9 cellular contexts compared by ENCODE assay signal in the genomic region with DNA sequence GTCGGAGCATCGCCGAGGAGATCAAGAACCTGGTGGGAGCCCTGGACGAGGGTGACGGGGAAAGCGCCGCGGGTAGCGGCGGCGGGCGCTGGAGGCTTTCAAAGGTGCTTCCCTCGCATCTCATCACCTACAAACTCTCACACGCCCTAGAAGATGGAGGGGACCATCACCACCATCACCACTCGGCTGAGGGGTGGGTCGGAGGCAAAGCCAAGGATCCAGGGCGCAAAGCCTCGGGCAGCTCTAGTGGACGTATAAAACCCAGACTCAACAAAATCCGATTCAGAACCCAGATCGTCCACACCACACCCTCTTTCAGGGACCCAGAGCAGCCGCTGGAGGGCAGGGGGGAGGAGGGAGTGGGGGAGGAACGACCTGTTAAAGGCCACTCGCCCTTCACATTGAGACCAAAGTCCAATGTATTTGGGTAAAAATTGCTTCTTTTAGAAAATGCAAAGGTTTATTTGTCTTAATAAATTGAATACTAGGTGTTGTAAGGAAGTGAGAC. TPM values are rescaled to one million over a fixed set of nuclear protein-coding genes. Genes with fewer than 3 reads are reported as not detected.
DNase-seq lines count a peak whose midpoint lies in the region; ATAC-seq and TF ChIP-seq lines count a peak whose summit lies in the region.
"Had no signal": no experiment of that assay in that cellular context is flagged by ENCODE, and none has a peak within 500 bp of the region (broad histone marks: within the 10 kb centered on the region; RNA-seq: fewer than 3 reads in every experiment).

No MANE protein-coding gene starts in this region.

- H3K9me3 Mint-ChIP-seq in CD14-positive monocyte, result peaks cover 0 to 20% (median 11%) of the 10 kb centered on the region in 7 donors

- no peak for TF ChIP-seq EP300 in neural cell (conservative IDR thresholded peaks at IDR 0.05; ENCODE audit: poor library complexity, severe bottlenecking)

- H3F3A ChIP-seq in neural cell (ENCODE audit: insufficient read depth, low read length, poor library complexity, severe bottlenecking), result no peaks in the 10 kb centered on the region

- H3K36me3 Mint-ChIP-seq in CD14-positive monocyte, result peaks cover 9 to 11% of the 10 kb centered on the region in 2 donors

- TF ChIP-seq RAD21 in neural cell (conservative IDR thresholded peaks at IDR 0.05), result no peak

- peaks cover 0 to 23% (median 0%) of the 10 kb centered on the region in 4 donors for H3K27me3 ChIP-seq in esophagus squamous epithelium
- peaks cover 6% of the 10 kb centered on the region for H3K27me3 ChIP-seq in neural cell (ENCODE audit: insufficient read depth, low read depth, low read length)
- no peaks in the 10 kb centered on the region for H3K27me3 ChIP-seq in WERI-Rb-1 (ENCODE audit: insufficient read depth, low read depth, severe bottlenecking)

- TF ChIP-seq CTCF in CD14-positive monocyte (IDR thresholded peaks at IDR 0.05) (no peak), esophagus squamous epithelium (IDR thresholded peaks at IDR 0.05) (peak in 2 of 6 experiments; percentile 27 to 50), neural cell (IDR thresholded peaks at IDR 0.05; ENCODE audit: poor library complexity, severe bottlenecking) (no peak), WERI-Rb-1 (IDR thresholded peaks at IDR 0.05; ENCODE audit: low read depth, low read length) (no peak)

- no peaks in the 10 kb centered on the region for H4K20me1 ChIP-seq in neural cell (ENCODE audit: insufficient read depth)

- WGBS in esophagus squamous epithelium, 2 donors, result 29 to 39% methylated on average over 12 to 13 of the region's 24 CpGs

- H3K4me1 Mint-ChIP-seq in CD14-positive monocyte, result peaks cover 24% of the 10 kb centered on the region

- H3K27ac ChIP-seq in esophagus squamous epithelium, result peak overlapping the region; percentile 97 to 100 (median 100)
- H3K27ac ChIP-seq in neural cell (ENCODE audit: low read length), result no peak overlapping the region
- H3K27ac ChIP-seq in WERI-Rb-1, result no peak overlapping the region

- H2AFZ ChIP-seq in neural cell (ENCODE audit: low read depth, low read length), result no peak overlapping the region

- H3K4me3 ChIP-seq in esophagus squamous epithelium (peak overlapping the region; percentile 67 to 90 (median 82)), neural cell (ENCODE audit: low read length) (peak overlapping the region; percentile 85), WERI-Rb-1 (ENCODE audit: low read depth, low read length) (no peak overlapping the region)

- peaks cover 67 to 75% (median 72%) of the 10 kb centered on the region in 3 donors for H3K27me3 Mint-ChIP-seq in CD14-positive monocyte (ENCODE audit: low read depth in 3 of 3)

- no peak for DNase-seq in CD14-positive monocyte (ENCODE audit: low spot score)
- DNase-seq in NCI-H748 (lab: John Stamatoyannopoulos, UW; ENCODE audit: unreplicated experiment), result peak; percentile 46
- no peak for DNase-seq in esophagus squamous epithelium (lab: John Stamatoyannopoulos, UW)
- DNase-seq in pons (ENCODE audit: low spot score), result no peak
- no peak for DNase-seq in WERI-Rb-1
- DNase-seq: effector memory CD4-positive, alpha-beta T cell had no signal

- H3K36me3 ChIP-seq in esophagus squamous epithelium, result peaks cover 0 to 8% (median 0%) of the 10 kb centered on the region in 3 donors
- H3K36me3 ChIP-seq in neural cell (ENCODE audit: insufficient read depth, low read length), result no peaks in the 10 kb centered on the region
- no peaks in the 10 kb centered on the region for H3K36me3 ChIP-seq in WERI-Rb-1

- no peaks in the 10 kb centered on the region for H3K9me2 ChIP-seq in neural cell (ENCODE audit: insufficient read depth, low read length)

- H3K4me1 ChIP-seq in esophagus squamous epithelium, result peaks cover 4 to 75% (median 15%) of the 10 kb centered on the region in 3 donors

- intact Hi-C loops in CD14-positive monocyte (cut with micrococcal nuclease), result no loop called here
- intact Hi-C loops in esophagus squamous epithelium (cut with DNase I), result loop anchor here (10.0 kb wide), 1 partner anchor 89 kb away; no protein-coding TSS in a partner anchor

- H3K79me2 ChIP-seq in neural cell (replicated peaks; ENCODE audit: insufficient read depth, low read length), result peaks cover 29% of the 10 kb centered on the region

- TF ChIP-seq POLR2A in esophagus squamous epithelium (IDR thresholded peaks at IDR 0.05), result no peak

- ATAC-seq in HG02763 (IDR thresholded peaks at IDR 0.05; ENCODE audit: unreplicated experiment) (no peak), HG02588 (IDR thresholded peaks at IDR 0.05; ENCODE audit: unreplicated experiment) (no peak)

- H3K4me2 ChIP-seq in neural cell (ENCODE audit: low read length), result no peak overlapping the region

- no peak overlapping the region for H3K27ac Mint-ChIP-seq in CD14-positive monocyte

- H3K4me3 Mint-ChIP-seq in CD14-positive monocyte, result peak overlapping the region; percentile 67 to 87

- no peak overlapping the region for H3K9ac ChIP-seq in neural cell (ENCODE audit: low read length)

- H3K9me3 ChIP-seq in esophagus squamous epithelium (no peaks in the 10 kb centered on the region), neural cell (ENCODE audit: low read length) (no peaks in the 10 kb centered on the region), WERI-Rb-1 (ENCODE audit: severe bottlenecking) (no peaks in the 10 kb centered on the region)

TF ChIP-seq in neural cell, 6 proteins besides CTCF, POLR2A, EP300 and RAD21:
- TF ChIP-seq MXI1 (conservative IDR thresholded peaks at IDR 0.05; ENCODE audit: poor library complexity, severe bottlenecking) (no peak), SMC3 (conservative IDR thresholded peaks at IDR 0.05; ENCODE audit: poor library complexity) (no peak), EZH2 (IDR thresholded peaks at IDR 0.05; ENCODE audit: borderline replicate concordance, insufficient read depth, low read length, poor library complexity, severe bottlenecking) (no peak), POLR2AphosphoS5 (IDR thresholded peaks at IDR 0.05) (no peak), TAF1 (IDR thresholded peaks at IDR 0.05; ENCODE audit: low read depth) (no peak)

RNA-seq across cellular contexts. Expression of gene SOWAHC, which starts 1.5 kb away (rescaled TPM):
- 1 to 10 TPM; 1.1 to 3.4 TPM for polyA plus RNA-seq in CD14-positive monocyte
- total RNA-seq in esophagus squamous epithelium, result 10 to 100 TPM; 47.9 to 87.9 (median 69.7) TPM
- 5.8 and 6.2 TPM in 2 replicates for polyA plus RNA-seq in neural cell
- polyA minus RNA-seq in neural cell, result 16.3 and 21.9 TPM in 2 replicates

RNA-seq across cellular contexts. Expression of gene SEPTIN10, which starts 1.9 kb away (rescaled TPM):
- 1 to 10 TPM; 4.2 to 6.8 TPM for polyA plus RNA-seq in CD14-positive monocyte
- total RNA-seq in esophagus squamous epithelium, result 100 to 1,000 TPM in 1 of 4 donors, 10 to 100 TPM in 3; 83.6 to 132 (median 86.4) TPM
- 7.4 and 10.0 TPM in 2 replicates for polyA plus RNA-seq in neural cell
- polyA minus RNA-seq in neural cell, result 34.8 and 41.6 TPM in 2 replicates

Comparison
In these comparisons a context has a peak if more than half of its experiments do, and no peak if none do; other contexts are left out.
1. H3K27ac ChIP-seq: peak in esophagus squamous epithelium (4 of 4); none in neural cell (single experiment) and WERI-Rb-1 (single experiment).